1 cellular context compared by ENCODE assay signal in the genomic region with DNA sequence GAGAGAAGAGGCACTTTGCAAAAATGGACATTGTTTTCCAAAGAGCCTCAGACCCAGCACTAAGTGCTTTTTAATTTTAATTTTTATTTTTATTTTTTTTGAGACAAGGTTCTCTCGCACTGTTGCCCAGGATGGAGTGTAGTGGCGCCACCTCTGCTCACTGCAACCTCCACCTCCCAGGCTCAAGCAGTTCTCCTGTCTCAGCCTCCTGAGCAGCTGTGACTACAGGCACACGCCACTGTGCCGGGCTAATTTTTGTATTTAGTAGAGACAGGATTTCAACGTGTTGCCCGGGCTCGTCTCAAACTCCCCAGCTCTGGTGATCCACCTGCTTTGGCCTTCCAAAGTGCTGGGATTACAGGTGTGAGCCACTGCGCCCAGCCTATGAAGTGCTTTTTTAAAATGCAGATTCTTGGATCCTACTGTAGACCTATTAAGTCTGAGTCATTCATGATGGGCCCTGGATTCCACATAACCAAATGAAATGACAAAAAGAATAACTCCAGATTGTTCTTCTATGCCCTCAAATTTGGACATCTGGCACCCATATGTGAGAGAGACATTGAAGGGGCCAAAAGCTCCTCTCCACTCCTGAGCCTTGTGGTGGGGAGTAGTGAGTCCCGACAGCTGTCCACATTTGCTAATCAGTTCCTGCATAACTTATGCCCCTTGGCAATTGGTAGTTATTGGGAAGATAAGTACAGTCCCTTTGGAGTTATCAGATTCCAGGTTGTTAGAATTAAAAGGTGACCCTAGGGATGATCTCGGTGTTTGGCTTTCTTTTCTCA.
TF ChIP-seq lines count a peak whose summit lies in the region.

No MANE protein-coding gene starts in this region.

TF ChIP-seq in IMR-90, 13 proteins besides CTCF, POLR2A, EP300 and RAD21:
- TF ChIP-seq MXI1 (IDR thresholded peaks at IDR 0.05; ENCODE audit: borderline replicate concordance, low read depth, low read length), result no peak
- TF ChIP-seq BHLHE40 (IDR thresholded peaks at IDR 0.05; ENCODE audit: low read depth, low read length), result no peak
- TF ChIP-seq MAZ (IDR thresholded peaks at IDR 0.05; ENCODE audit: borderline replicate concordance, low read depth, low read length), result no peak
- no peak for TF ChIP-seq CEBPB (IDR thresholded peaks at IDR 0.05; ENCODE audit: low read depth, low read length)
- TF ChIP-seq, protein P1, sequence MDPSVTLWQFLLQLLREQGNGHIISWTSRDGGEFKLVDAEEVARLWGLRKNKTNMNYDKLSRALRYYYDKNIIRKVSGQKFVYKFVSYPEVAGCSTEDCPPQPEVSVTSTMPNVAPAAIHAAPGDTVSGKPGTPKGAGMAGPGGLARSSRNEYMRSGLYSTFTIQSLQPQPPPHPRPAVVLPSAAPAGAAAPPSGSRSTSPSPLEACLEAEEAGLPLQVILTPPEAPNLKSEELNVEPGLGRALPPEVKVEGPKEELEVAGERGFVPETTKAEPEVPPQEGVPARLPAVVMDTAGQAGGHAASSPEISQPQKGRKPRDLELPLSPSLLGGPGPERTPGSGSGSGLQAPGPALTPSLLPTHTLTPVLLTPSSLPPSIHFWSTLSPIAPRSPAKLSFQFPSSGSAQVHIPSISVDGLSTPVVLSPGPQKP (IDR thresholded peaks at IDR 0.05; ENCODE audit: borderline replicate concordance, low read depth, low read length), result no peak
- TF ChIP-seq RCOR1 (IDR thresholded peaks at IDR 0.05; ENCODE audit: insufficient replicate concordance, low read length), result no peak
- no peak for TF ChIP-seq CHD1 (IDR thresholded peaks at IDR 0.05; ENCODE audit: low read depth, low read length)
- TF ChIP-seq NFE2L2 (IDR thresholded peaks at IDR 0.05; ENCODE audit: low read depth, low read length), result no peak
